In genomic region chr17:7029659-7030058, GRCh38 we compare ENCODE assay signal across 10 cellular contexts. TPM values are rescaled to one million over a fixed set of nuclear protein-coding genes. Genes with fewer than 3 reads are reported as not detected.
DNase-seq lines count a peak whose midpoint lies in the region; ATAC-seq and TF ChIP-seq lines count a peak whose summit lies in the region.
"Had no signal": no experiment of that assay in that cellular context is flagged by ENCODE, and none has a peak within 500 bp of the region (broad histone marks: within the 10 kb centered on the region; RNA-seq: fewer than 3 reads in every experiment).

No MANE protein-coding gene starts in this region.

- no peak overlapping the region for H3K9ac ChIP-seq in Karpas-422 (ENCODE audit: low read length)

- H3K27ac ChIP-seq in layer of hippocampus (ENCODE audit: low read depth, low read length) (peak overlapping the region; percentile 13), uterus (peak overlapping the region; percentile 44 to 72), Karpas-422 (ENCODE audit: low read length) (no peak overlapping the region)

- no peaks in the 10 kb centered on the region for H3K79me2 ChIP-seq in Karpas-422 (ENCODE audit: low read length)

- intact Hi-C loops in uterus (cut with DNase I; ENCODE audit: low total_unique reads) = no loop called here

- no peaks in the 10 kb centered on the region for H3K9me2 ChIP-seq in Karpas-422 (replicated peaks; ENCODE audit: insufficient read depth, low read length)

- TF ChIP-seq POLR2A in uterus (IDR thresholded peaks at IDR 0.05) = peak in 1 of 2 donors; percentile 53

- H3K9me3 ChIP-seq in uterus = no peaks in the 10 kb centered on the region
- H3K9me3 ChIP-seq in Karpas-422 (ENCODE audit: low read length) = no peaks in the 10 kb centered on the region
- H3K9me3 ChIP-seq in MG63 = no peaks in the 10 kb centered on the region

- H3K27me3 ChIP-seq in layer of hippocampus (ENCODE audit: control insufficient read depth, insufficient read depth, low read length) (no peaks in the 10 kb centered on the region), uterus (no peaks in the 10 kb centered on the region), Karpas-422 (ENCODE audit: low read length) (no peaks in the 10 kb centered on the region), MG63 (no peaks in the 10 kb centered on the region)

- H3K4me1 ChIP-seq in uterus (no peaks in the 10 kb centered on the region), Karpas-422 (ENCODE audit: low read length) (no peaks in the 10 kb centered on the region; the same call in 1 of the 2 replicates)

- peak; percentile 61 for DNase-seq in stimulated activated CD4-positive, alpha-beta T cell treated with anti-CD3 and anti-CD28 coated beads, Interleukin-1b, Interleukin-23, amount 100 ng/mL, for 48 hours
- DNase-seq in stimulated activated CD4-positive, alpha-beta T cell treated with anti-CD3 and anti-CD28 coated beads, Interleukin-2, amount 100 ng/mL, for 48 hours = no peak
- peak; percentile 59 for DNase-seq in activated naive CD4-positive, alpha-beta T cell treated with anti-CD3 and anti-CD28 coated beads, Interleukin-2, amount 50 U/mL, for 16 hours
- DNase-seq in uterus (peak in 1 of 2 donors; percentile 56), Karpas-422 (no peak), MG63 (no peak)
- DNase-seq: AML-193, dorsolateral prefrontal cortex had no signal

- no peak overlapping the region for H2AFZ ChIP-seq in Karpas-422 (ENCODE audit: low read length)

- ATAC-seq in HG02588 (IDR thresholded peaks at IDR 0.05; ENCODE audit: unreplicated experiment) = no peak

- TF ChIP-seq CTCF in uterus (IDR thresholded peaks at IDR 0.05) = no peak

- H3K4me2 ChIP-seq in Karpas-422 (ENCODE audit: low read depth, low read length, poor library complexity, severe bottlenecking) = no peak overlapping the region

- no peaks in the 10 kb centered on the region for H4K20me1 ChIP-seq in Karpas-422 (ENCODE audit: insufficient read depth, low read depth, low read length)

- H3K36me3 ChIP-seq in uterus (no peaks in the 10 kb centered on the region), Karpas-422 (ENCODE audit: insufficient read depth, low read length) (no peaks in the 10 kb centered on the region), MG63 (no peaks in the 10 kb centered on the region)

- no peak overlapping the region for H3K4me3 ChIP-seq in uterus
- no peak overlapping the region for H3K4me3 ChIP-seq in Karpas-422 (ENCODE audit: low read length)
- no peak overlapping the region for H3K4me3 ChIP-seq in MG63
- H3K4me3 ChIP-seq: dorsolateral prefrontal cortex had no signal

RNA-seq across cellular contexts. Expression of gene SLC16A13, which starts 6.2 kb away (rescaled TPM):
- total RNA-seq in uterus = 1 to 10 TPM in 1 of 4 donors, under 1 TPM in 1, not detected in 2; 0.51 to 3.4 TPM
- 1.3 and 6.0 TPM in 2 replicates for total RNA-seq in Karpas-422 (2014; rRNA removed; shearing (Covaris generic); ENCODE audit: low replicate concordance)
- 0.96 and 1.1 TPM in 2 replicates for total RNA-seq in MG63 (2014; rRNA removed; shearing (Covaris generic); ENCODE audit: low replicate concordance)

RNA-seq across cellular contexts. Expression of gene BCL6B, which starts 6.8 kb away (rescaled TPM):
- 10 to 100 TPM in 3 of 4 donors, 1 to 10 TPM in 1; 9.7 to 32.8 (median 22.7) TPM for total RNA-seq in uterus
- total RNA-seq in Karpas-422 (2014; rRNA removed; shearing (Covaris generic); ENCODE audit: low replicate concordance) = not detected in 2 replicates
- 0.36 TPM in 1 of 2 replicates, not detected in the other for total RNA-seq in MG63 (2014; rRNA removed; shearing (Covaris generic); ENCODE audit: low replicate concordance)

RNA-seq across cellular contexts. Expression of gene SLC16A11, which starts 14.2 kb away (rescaled TPM):
- 1 to 10 TPM in 1 of 4 donors, under 1 TPM in 3; 0.14 to 10.0 (median 0.85) TPM for total RNA-seq in uterus
- total RNA-seq in Karpas-422 (2014; rRNA removed; shearing (Covaris generic); ENCODE audit: low replicate concordance) = not detected in 2 replicates
- not detected in 2 replicates for total RNA-seq in MG63 (2014; rRNA removed; shearing (Covaris generic); ENCODE audit: low replicate concordance)

RNA-seq across cellular contexts. Expression of gene RNASEK, which starts 17.2 kb away (rescaled TPM):
- 100 to 1,000 TPM in 2 of 4 donors, 10 to 100 TPM in 2; 30.8 to 153 (median 101) TPM for total RNA-seq in uterus
- total RNA-seq in Karpas-422 (2014; rRNA removed; shearing (Covaris generic); ENCODE audit: low replicate concordance) = 107 and 310 TPM in 2 replicates
- total RNA-seq in MG63 (2014; rRNA removed; shearing (Covaris generic); ENCODE audit: low replicate concordance) = 45.2 and 62.3 TPM in 2 replicates

RNA-seq across cellular contexts. Expression of gene ALOX12, which starts 33.8 kb away (rescaled TPM):
- under 1 TPM in 2 of 4 donors, not detected in 2; 0.14 to 0.34 TPM for total RNA-seq in uterus
- not detected in 2 replicates for total RNA-seq in Karpas-422 (2014; rRNA removed; shearing (Covaris generic); ENCODE audit: low replicate concordance)
- not detected in 2 replicates for total RNA-seq in MG63 (2014; rRNA removed; shearing (Covaris generic); ENCODE audit: low replicate concordance)

Comparison
In these comparisons a context has a peak if more than half of its experiments do, and no peak if none do; other contexts are left out.
1. DNase-seq: peak in stimulated activated CD4-positive, alpha-beta T cell treated with anti-CD3 and anti-CD28 coated beads, Interleukin-1b, Interleukin-23, amount 100 ng/mL, for 48 hours (single experiment) and activated naive CD4-positive, alpha-beta T cell treated with anti-CD3 and anti-CD28 coated beads, Interleukin-2, amount 50 U/mL, for 16 hours (single experiment); none in stimulated activated CD4-positive, alpha-beta T cell treated with anti-CD3 and anti-CD28 coated beads, Interleukin-2, amount 100 ng/mL, for 48 hours (0 of 2), Karpas-422 (single experiment) and MG63 (single experiment).